8 cellular contexts compared by ENCODE assay signal in the genomic region with DNA sequence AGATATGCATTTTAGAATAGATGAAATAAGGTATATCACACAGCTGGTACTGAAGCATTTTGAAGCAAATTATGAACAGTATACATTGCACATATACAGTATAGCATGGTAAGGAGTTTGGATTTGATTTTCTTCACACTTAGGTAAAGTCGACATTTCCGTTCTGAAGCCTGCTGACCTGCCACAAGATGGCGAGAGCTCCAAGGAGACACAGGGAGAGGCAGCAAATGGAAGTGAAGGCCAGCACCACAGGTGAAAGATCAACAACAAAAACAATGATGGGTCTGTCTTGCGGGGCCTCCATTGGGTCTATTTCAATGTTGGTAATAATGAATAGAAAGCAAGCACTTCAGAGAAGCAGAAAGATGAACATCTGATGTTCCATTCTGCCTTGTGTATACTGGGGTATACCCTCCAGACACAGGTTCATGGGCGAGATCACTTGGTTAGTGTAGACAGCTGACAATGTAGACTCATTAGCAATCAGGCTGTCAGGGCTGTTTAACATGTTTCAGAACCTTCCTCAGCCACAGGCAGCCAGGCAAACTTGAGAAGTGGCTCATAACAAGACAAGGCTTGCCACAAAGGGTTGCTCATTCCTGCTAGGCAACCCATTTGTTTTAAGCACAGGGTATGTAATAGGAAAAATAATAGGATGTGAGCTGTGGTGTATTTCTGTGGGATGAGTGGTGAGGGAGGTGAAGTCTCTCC. TPM values are rescaled to one million over a fixed set of nuclear protein-coding genes. Genes with fewer than 3 reads are reported as not detected.
DNase-seq lines count a peak whose midpoint lies in the region; ATAC-seq lines count a peak whose summit lies in the region.

No MANE protein-coding gene starts in this region.

- H3K27ac Mint-ChIP-seq in activated T-helper 17 cell treated with anti-CD3 and anti-CD28 coated beads, Interleukin-2, amount 50 U/mL, for 72 hours: no peak overlapping the region

- no peaks in the 10 kb centered on the region for H3K36me3 Mint-ChIP-seq in activated T-helper 17 cell treated with anti-CD3 and anti-CD28 coated beads, Interleukin-2, amount 50 U/mL, for 72 hours (ENCODE audit: low read depth)

- H3K4me1 Mint-ChIP-seq in activated T-helper 17 cell treated with anti-CD3 and anti-CD28 coated beads, Interleukin-2, amount 50 U/mL, for 72 hours: no peaks in the 10 kb centered on the region

- ATAC-seq in GM19395 (IDR thresholded peaks at IDR 0.05; ENCODE audit: unreplicated experiment): peak; percentile 74
- ATAC-seq in activated T-helper 17 cell treated with anti-CD3 and anti-CD28 coated beads, Interleukin-2, amount 50 U/mL, for 72 hours (replicated peaks): peak; percentile 73

- H3K27me3 Mint-ChIP-seq in activated T-helper 17 cell treated with anti-CD3 and anti-CD28 coated beads, Interleukin-2, amount 50 U/mL, for 72 hours: no peaks in the 10 kb centered on the region

- H3K4me3 Mint-ChIP-seq in activated T-helper 17 cell treated with anti-CD3 and anti-CD28 coated beads, Interleukin-2, amount 50 U/mL, for 72 hours: no peak overlapping the region

- DNase-seq in NCI-H1417 (lab: John Stamatoyannopoulos, UW): peak in 2 of 3 experiments; percentile 36 to 79
- DNase-seq in NCI-H1417 treated with DMSO at 0.1 percent for 48 hours (lab: John Stamatoyannopoulos, UW): no peak
- DNase-seq in NAMALWA (ENCODE audit: low spot score): peak; percentile 39
- peak; percentile 25 for DNase-seq in kidney glomerular epithelial cell (lab: John Stamatoyannopoulos, UW)
- DNase-seq in C1 segment of cervical spinal cord (lab: John Stamatoyannopoulos, UW): no peak
- no peak for DNase-seq in T1000 (lab: John Stamatoyannopoulos, UW)

- H3K9me3 Mint-ChIP-seq in activated T-helper 17 cell treated with anti-CD3 and anti-CD28 coated beads, Interleukin-2, amount 50 U/mL, for 72 hours: no peaks in the 10 kb centered on the region

RNA-seq across cellular contexts. Expression of a gene that starts 21.4 kb away (rescaled TPM):
- not detected for total RNA-seq in activated T-helper 17 cell treated with anti-CD3 and anti-CD28 coated beads, Interleukin-2, amount 50 U/mL, for 72 hours

RNA-seq across cellular contexts. Expression of a gene that starts 33.2 kb away (rescaled TPM):
- under 1 TPM; 0.13 to 0.34 TPM for total RNA-seq in activated T-helper 17 cell treated with anti-CD3 and anti-CD28 coated beads, Interleukin-2, amount 50 U/mL, for 72 hours

Comparison
In these comparisons a context has a peak if more than half of its experiments do, and no peak if none do; other contexts are left out.
1. DNase-seq: peak in NCI-H1417 (2 of 3), NAMALWA (single experiment) and kidney glomerular epithelial cell (single experiment); none in NCI-H1417 treated with DMSO at 0.1 percent for 48 hours (single experiment), C1 segment of cervical spinal cord (0 of 14) and T1000 (single experiment).